ENCODE assay signal across 33 cellular contexts in the genomic region with DNA sequence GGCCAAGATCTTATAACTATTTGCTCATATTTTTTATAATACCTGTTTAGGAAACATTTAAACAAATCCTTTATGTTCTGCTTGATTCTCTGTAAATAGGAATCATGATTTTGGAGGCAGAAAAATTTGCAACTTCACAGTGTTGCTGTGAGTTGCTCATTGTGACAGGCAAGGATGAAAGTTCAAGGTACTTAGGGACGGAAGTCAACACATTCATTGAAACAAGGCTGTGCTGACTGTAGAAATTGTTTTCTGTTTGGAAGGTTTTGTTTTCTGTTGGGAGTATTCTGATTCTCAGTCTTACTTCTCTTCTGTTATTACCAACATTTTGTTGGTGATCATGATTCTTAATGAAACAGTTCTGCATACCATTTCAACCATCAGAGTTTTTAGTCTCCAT. TPM values are rescaled to one million over a fixed set of nuclear protein-coding genes. Genes with fewer than 3 reads are reported as not detected.
DNase-seq lines count a peak whose midpoint lies in the region; ATAC-seq, FAIRE-seq and TF ChIP-seq lines count a peak whose summit lies in the region.
"Had no signal": no experiment of that assay in that cellular context is flagged by ENCODE, and none has a peak within 500 bp of the region (broad histone marks: within the 10 kb centered on the region; RNA-seq: fewer than 3 reads in every experiment).

No MANE protein-coding gene starts in this region.

- no peak for TF ChIP-seq CTCF in HepG2 (CRISPR knock-in tag; IDR thresholded peaks at IDR 0.05)
- TF ChIP-seq CTCF in right lobe of liver (IDR thresholded peaks at IDR 0.05): no peak

- BruUV-seq in HepG2 (replicated peaks; lab: Mats Ljungman, UMichigan): no TSS peak

- H3K27ac ChIP-seq in HepG2 (ENCODE audit: extremely low read length, insufficient read depth, low read length): peak overlapping the region; percentile 42
- H3K27ac ChIP-seq in right lobe of liver: no peak overlapping the region
- H3K27ac ChIP-seq: 22Rv1; A549; BLaER1; BLaER1 treated with 17β-estradiol and CSF1 and Interleukin-3, amounts not matched to agents 10 nM and 100 nM; C4-2B had no signal

- H3K27ac Mint-ChIP-seq in activated CD4-positive, alpha-beta T cell treated with anti-CD3 and anti-CD28 coated beads, Interleukin-2, amount 10 ng/mL, durations not matched to agents 24 days and 14 days: no peak overlapping the region
- H3K27ac Mint-ChIP-seq in activated CD4-positive, alpha-beta T cell treated with anti-CD3 and anti-CD28 coated beads, Interleukin-2, amount 10 ng/mL, durations not matched to agents 7 days and 5 days: no peak overlapping the region
- H3K27ac Mint-ChIP-seq: B cell; CD14-positive monocyte; CD4-positive, alpha-beta memory T cell; CD4-positive, alpha-beta T cell; CD4-positive, CD25-positive, alpha-beta regulatory T cell; CD8-positive, alpha-beta memory T cell; CD8-positive, alpha-beta T cell had no signal

- WGBS in HepG2 (ENCODE audit: low lambda C conversion rate): 0% methylated on average over 1 of the region's 1 CpG
- WGBS in right lobe of liver (ENCODE audit: insufficient coverage, low coverage, low lambda C conversion rate, missing lambda C conversion rate): 17% methylated on average over 1 of the region's 1 CpG

- in situ Hi-C loops in HepG2 (cut with HindIII; ENCODE audit: extremely low pct_ligation_motif_present, low pct_unique_long_range_greater_than_20kb): no loop called here

- no peaks in the 10 kb centered on the region for H3K27me3 Mint-ChIP-seq in activated CD4-positive, alpha-beta T cell treated with anti-CD3 and anti-CD28 coated beads, Interleukin-2, amount 10 ng/mL, durations not matched to agents 24 days and 14 days
- no peaks in the 10 kb centered on the region for H3K27me3 Mint-ChIP-seq in activated CD4-positive, alpha-beta T cell treated with anti-CD3 and anti-CD28 coated beads, Interleukin-2, amount 10 ng/mL, durations not matched to agents 7 days and 5 days
- H3K27me3 Mint-ChIP-seq: B cell; CD4-positive, alpha-beta memory T cell; CD4-positive, alpha-beta T cell; CD4-positive, CD25-positive, alpha-beta regulatory T cell had no signal

- peak overlapping the region; percentile 55 for H3K4me2 ChIP-seq in HepG2 (ENCODE audit: low read depth, low read length)
- H3K4me2 ChIP-seq: A549; BLaER1; BLaER1 treated with 17β-estradiol and CSF1 and Interleukin-3, amounts not matched to agents 10 nM and 100 nM had no signal

- H4K20me1 ChIP-seq in HepG2 (ENCODE audit: insufficient read depth, low read length): no peaks in the 10 kb centered on the region
- H4K20me1 ChIP-seq: BLaER1; BLaER1 treated with 17β-estradiol and CSF1 and Interleukin-3, amounts not matched to agents 10 nM and 100 nM had no signal

- no peaks in the 10 kb centered on the region for H3K36me3 ChIP-seq in HepG2 (replicated peaks in 1 of 2; ENCODE audit: control insufficient read depth in 1 of 2, insufficient read depth in 2 of 2, low read length in 2 of 2)
- H3K36me3 ChIP-seq in right lobe of liver: no peaks in the 10 kb centered on the region
- H3K36me3 ChIP-seq: BE2C, BLaER1 had no signal

- no peaks in the 10 kb centered on the region for H3K4me1 Mint-ChIP-seq in activated CD4-positive, alpha-beta T cell treated with anti-CD3 and anti-CD28 coated beads, Interleukin-2, amount 10 ng/mL, durations not matched to agents 24 days and 14 days
- H3K4me1 Mint-ChIP-seq in activated CD4-positive, alpha-beta T cell treated with anti-CD3 and anti-CD28 coated beads, Interleukin-2, amount 10 ng/mL, durations not matched to agents 7 days and 5 days: no peaks in the 10 kb centered on the region
- H3K4me1 Mint-ChIP-seq: B cell; CD14-positive monocyte; CD4-positive, alpha-beta memory T cell; CD4-positive, CD25-positive, alpha-beta regulatory T cell; CD8-positive, alpha-beta memory T cell had no signal

- TF ChIP-seq EP300 in HepG2 (IDR thresholded peaks at IDR 0.05; ENCODE audit: low read depth in 2 of 2, low read length in 2 of 2) (no peak), HepG2 (CRISPR knock-in tag; IDR thresholded peaks at IDR 0.05; ENCODE audit: borderline replicate concordance) (no peak)

- H3K9me3 ChIP-seq in HepG2 (ENCODE audit: low read length) (peaks cover 20% of the 10 kb centered on the region), right lobe of liver (no peaks in the 10 kb centered on the region)
- H3K9me3 ChIP-seq: BE2C had no signal

- peak; percentile 72 for FAIRE-seq in HepG2 (lab: Jason Lieb, UNC)
- FAIRE-seq: A204.1, A549, D721Med had no signal

- H3K4me3 ChIP-seq in HepG2 (replicated peaks in 1 of 3; ENCODE audit: insufficient read depth in 1 of 3, low read depth in 2 of 3, low read length in 3 of 3) (peak overlapping the region in 1 of 3 experiments; percentile 27; a peak in 3 of 6 replicates), right lobe of liver (no peak overlapping the region)
- H3K4me3 ChIP-seq: A549; BLaER1; BLaER1 treated with 17β-estradiol and CSF1 and Interleukin-3, amounts not matched to agents 10 nM and 100 nM had no signal

- H3K4me1 ChIP-seq in HepG2 (ENCODE audit: insufficient read depth, low read length) (peaks cover 16% of the 10 kb centered on the region), right lobe of liver (no peaks in the 10 kb centered on the region)
- H3K4me1 ChIP-seq: A549; BE2C; BLaER1; BLaER1 treated with 17β-estradiol and CSF1 and Interleukin-3, amounts not matched to agents 10 nM and 100 nM; Caco-2 had no signal

- no peak for TF ChIP-seq RAD21 in HepG2 (CRISPR knock-in tag; IDR thresholded peaks at IDR 0.05)

- no peaks in the 10 kb centered on the region for H3K27me3 ChIP-seq in HepG2 (ENCODE audit: control insufficient read depth in 1 of 2, insufficient read depth in 2 of 2, low read length in 2 of 2)
- no peaks in the 10 kb centered on the region for H3K27me3 ChIP-seq in right lobe of liver
- H3K27me3 ChIP-seq: BE2C; BLaER1; BLaER1 treated with 17β-estradiol and CSF1 and Interleukin-3, amounts not matched to agents 10 nM and 100 nM had no signal

- no peak overlapping the region for H2AFZ ChIP-seq in HepG2 (ENCODE audit: low read length)

- POLR2A ChIA-PET in activated CD4-positive, alpha-beta T cell treated with anti-CD3 and anti-CD28 coated beads, Interleukin-2, amount 10 ng/mL, durations not matched to agents 7 days and 5 days (lab: Charles Lee): no interaction called here
- POLR2A ChIA-PET in HepG2 (lab: Yijun Ruan, JAX): no interaction called here

- TF ChIP-seq POLR2A in HepG2 (IDR thresholded peaks at IDR 0.05; ENCODE audit: insufficient read depth in 1 of 2, low read depth in 2 of 2, low read length in 2 of 2): no peak
- no peak for TF ChIP-seq POLR2A in right lobe of liver (IDR thresholded peaks at IDR 0.05)

- no peak overlapping the region for H3K9ac ChIP-seq in HepG2 (ENCODE audit: insufficient read depth, low read depth, low read length)
- H3K9ac ChIP-seq: BLaER1; BLaER1 treated with 17β-estradiol and CSF1 and Interleukin-3, amounts not matched to agents 10 nM and 100 nM had no signal

- H3K4me3 Mint-ChIP-seq in activated CD4-positive, alpha-beta T cell treated with anti-CD3 and anti-CD28 coated beads, Interleukin-2, amount 10 ng/mL, durations not matched to agents 24 days and 14 days: no peak overlapping the region
- no peak overlapping the region for H3K4me3 Mint-ChIP-seq in activated CD4-positive, alpha-beta T cell treated with anti-CD3 and anti-CD28 coated beads, Interleukin-2, amount 10 ng/mL, durations not matched to agents 7 days and 5 days
- H3K4me3 Mint-ChIP-seq: B cell; CD14-positive monocyte; CD4-positive, alpha-beta memory T cell; CD4-positive, alpha-beta T cell; CD4-positive, CD25-positive, alpha-beta regulatory T cell; CD8-positive, alpha-beta memory T cell; CD8-positive, alpha-beta T cell had no signal

- DNase-seq in activated CD4-positive, alpha-beta T cell treated with anti-CD3 and anti-CD28 coated beads, Interleukin-2, amount 10 ng/mL, durations not matched to agents 24 days and 14 days: peak; percentile 5
- DNase-seq in activated CD4-positive, alpha-beta T cell treated with anti-CD3 and anti-CD28 coated beads, Interleukin-2, amount 10 ng/mL, durations not matched to agents 7 days and 5 days: no peak
- DNase-seq in HepG2 (ENCODE audit: low spot score) (peak; percentile 47), right lobe of liver (no peak)
- DNase-seq: 8988T; ACHN; AML-193; BE2C; C1 segment of cervical spinal cord; Caco-2; Calu3; CD4-positive, alpha-beta memory T cell; CD4-positive, alpha-beta T cell; CD4-positive, CD25-positive, alpha-beta regulatory T cell; CD8-positive, alpha-beta memory T cell; CD8-positive, alpha-beta T cell; COR-L47; DMS 273 treated with DMSO at 0.1 percent for 48 hours; DMS153; DMS53; DMS79; DMS79 treated with DMSO at 0.1 percent for 48 hours; DND-41; EL had no signal

- ATAC-seq in HepG2 (peak; percentile 86), right lobe of liver (no peak)
- ATAC-seq: A549; CD8-positive, alpha-beta T cell had no signal

- CTCF ChIA-PET in activated CD4-positive, alpha-beta T cell treated with anti-CD3 and anti-CD28 coated beads, Interleukin-2, amount 10 ng/mL, durations not matched to agents 7 days and 5 days (lab: Charles Lee): no interaction called here
- CTCF ChIA-PET in HepG2 (lab: Yijun Ruan, JAX; ENCODE audit: low intra/inter-chr PET ratio, low total read pairs): no interaction called here

- intact Hi-C loops in activated CD4-positive, alpha-beta T cell treated with anti-CD3 and anti-CD28 coated beads, Interleukin-2, amount 10 ng/mL, durations not matched to agents 24 days and 14 days (cut with micrococcal nuclease): no loop called here
- intact Hi-C loops in HepG2 (cut with micrococcal nuclease; ENCODE audit: unreplicated experiment) (no loop called here), right lobe of liver (cut with DNase I) (no loop called here)

- H3K9me3 Mint-ChIP-seq in activated CD4-positive, alpha-beta T cell treated with anti-CD3 and anti-CD28 coated beads, Interleukin-2, amount 10 ng/mL, durations not matched to agents 24 days and 14 days: peaks cover 3% of the 10 kb centered on the region
- peaks cover 14% of the 10 kb centered on the region for H3K9me3 Mint-ChIP-seq in activated CD4-positive, alpha-beta T cell treated with anti-CD3 and anti-CD28 coated beads, Interleukin-2, amount 10 ng/mL, durations not matched to agents 7 days and 5 days

- H3K36me3 Mint-ChIP-seq in activated CD4-positive, alpha-beta T cell treated with anti-CD3 and anti-CD28 coated beads, Interleukin-2, amount 10 ng/mL, durations not matched to agents 24 days and 14 days (ENCODE audit: low read depth): no peaks in the 10 kb centered on the region
- no peaks in the 10 kb centered on the region for H3K36me3 Mint-ChIP-seq in activated CD4-positive, alpha-beta T cell treated with anti-CD3 and anti-CD28 coated beads, Interleukin-2, amount 10 ng/mL, durations not matched to agents 7 days and 5 days (ENCODE audit: low read depth)
- H3K36me3 Mint-ChIP-seq: CD14-positive monocyte; CD4-positive, CD25-positive, alpha-beta regulatory T cell; CD8-positive, alpha-beta T cell had no signal

- H3K79me2 ChIP-seq in HepG2 (ENCODE audit: insufficient read depth, low read length): no peaks in the 10 kb centered on the region

RNA-seq across cellular contexts. Expression of gene FANK1, which starts 54.9 kb away (rescaled TPM):
- 0.38 TPM in 1 of 2 replicates, not detected in the other for total RNA-seq in activated CD4-positive, alpha-beta T cell treated with anti-CD3 and anti-CD28 coated beads, Interleukin-2, amount 10 ng/mL, durations not matched to agents 24 days and 14 days
- total RNA-seq in activated CD4-positive, alpha-beta T cell treated with anti-CD3 and anti-CD28 coated beads, Interleukin-2, amount 10 ng/mL, durations not matched to agents 7 days and 5 days: under 1 TPM; 0.31 to 0.35 TPM
- total RNA-seq in HepG2 (2016; rRNA removed; fragmentation: Illumina TruSeq; extraction: Trizol): not detected in 2 replicates
- not detected in 2 replicates for total RNA-seq in HepG2 (2016; cell fraction: cytosol; rRNA removed; fragmentation: Illumina TruSeq; extraction: Trizol; ENCODE audit: low read depth)
- not detected in 2 replicates for total RNA-seq in HepG2 (2016; cell fraction: insoluble cytoplasmic fraction; rRNA removed; fragmentation: Illumina TruSeq; extraction: Trizol)
- total RNA-seq in HepG2 (2016; cell fraction: membrane; rRNA removed; fragmentation: Illumina TruSeq; extraction: Trizol): 0.28 TPM in 1 of 2 replicates, not detected in the other
- total RNA-seq in HepG2 (2016; cell fraction: nucleus; rRNA removed; fragmentation: Illumina TruSeq; extraction: Trizol): not detected in 2 replicates
- 0.08 and 0.22 TPM in 2 replicates for polyA plus RNA-seq in HepG2 (2011; rRNA removed)
- polyA plus RNA-seq in HepG2 (2011; cell fraction: cytosol; rRNA removed): 0.06 and 0.07 TPM in 2 replicates
- polyA plus RNA-seq in HepG2 (2011; cell fraction: nucleus; rRNA removed): 0.45 and 0.50 TPM in 2 replicates
- polyA plus RNA-seq in HepG2 (2012): 0.28 TPM in 1 of 2 replicates, not detected in the other
- polyA plus RNA-seq in HepG2 (2016; cell fraction: cytosol; fragmentation: Illumina TruSeq; extraction: Trizol; ENCODE audit: low read depth): not detected in 2 replicates
- not detected in 2 replicates for polyA plus RNA-seq in HepG2 (2016; cell fraction: insoluble cytoplasmic fraction; fragmentation: Illumina TruSeq; extraction: Trizol; ENCODE audit: low read depth)
- 0.19 TPM in 1 of 2 replicates, not detected in the other for polyA plus RNA-seq in HepG2 (2016; cell fraction: membrane; fragmentation: Illumina TruSeq; extraction: Trizol; ENCODE audit: low read depth)
- polyA plus RNA-seq in HepG2 (2016; cell fraction: nucleus; fragmentation: Illumina TruSeq; extraction: Trizol; ENCODE audit: insufficient read depth, low read depth): not detected in 2 replicates
- 0.49 TPM in 1 of 2 replicates, not detected in the other for polyA minus RNA-seq in HepG2 (2011; rRNA and poly(A)+ RNA removed; ENCODE audit: low replicate concordance)
- not detected in 2 replicates for polyA minus RNA-seq in HepG2 (2011; cell fraction: cytosol; rRNA and poly(A)+ RNA removed)
- polyA minus RNA-seq in HepG2 (2011; cell fraction: nucleus; rRNA and poly(A)+ RNA removed): 0.25 and 0.64 TPM in 2 replicates
- total RNA-seq in right lobe of liver: under 1 TPM in 1 of 6 experiments, not detected in 5; 0.18 TPM
- total RNA-seq: B cell; CD8-positive, alpha-beta T cell had no signal
- polyA plus RNA-seq: CD14-positive monocyte; CD4-positive, alpha-beta memory T cell; CD8-positive, alpha-beta memory T cell had no signal

Comparison
In these comparisons a context has a peak if more than half of its experiments do, and no peak if none do; other contexts are left out.
1. DNase-seq: peak in activated CD4-positive, alpha-beta T cell treated with anti-CD3 and anti-CD28 coated beads, Interleukin-2, amount 10 ng/mL, durations not matched to agents 24 days and 14 days (single experiment) and HepG2 (single experiment); none in activated CD4-positive, alpha-beta T cell treated with anti-CD3 and anti-CD28 coated beads, Interleukin-2, amount 10 ng/mL, durations not matched to agents 7 days and 5 days (single experiment) and right lobe of liver (0 of 3).